14 cellular contexts compared by ENCODE assay signal in genomic region chr2:127394464-127394863, GRCh38. TPM values are rescaled to one million over a fixed set of nuclear protein-coding genes. Genes with fewer than 3 reads are reported as not detected.
DNase-seq lines count a peak whose midpoint lies in the region; ATAC-seq and TF ChIP-seq lines count a peak whose summit lies in the region.
"Had no signal": no experiment of that assay in that cellular context is flagged by ENCODE, and none has a peak within 500 bp of the region (broad histone marks: within the 10 kb centered on the region; RNA-seq: fewer than 3 reads in every experiment).

No MANE protein-coding gene starts in this region.

- no peak overlapping the region for H3K4me3 ChIP-seq in tibial artery
- H3K4me3 ChIP-seq in aorta (ENCODE audit: low read length in 2 of 2), result no peak overlapping the region
- H3K4me3 ChIP-seq: GM23248, HAP-1 had no signal

- H3K27ac ChIP-seq in tibial artery (peak overlapping the region; percentile 2 to 23), aorta (ENCODE audit: low read depth in 1 of 2, low read length in 2 of 2) (peak overlapping the region in 1 of 2 donors; percentile 54)
- H3K27ac ChIP-seq: C4-2B, GM23248 had no signal

- H3K9me3 ChIP-seq in tibial artery, result no peaks in the 10 kb centered on the region
- H3K9me3 ChIP-seq in aorta (ENCODE audit: control insufficient read depth, low read length), result no peaks in the 10 kb centered on the region
- H3K9me3 ChIP-seq: Caco-2, HAP-1 had no signal

- H3K9me3 Mint-ChIP-seq in activated T-helper 1 cell treated with anti-CD3 and anti-CD28 coated beads, Interleukin-12 subunit alpha, Interleukin-12 subunit beta, Interleukin-2, Interleukin-4 antibody, amounts not matched to agents 30 ng/mL and 10 ng/mL and 1 ng/mL, durations not matched to agents 14 hours and 24 hours and 36 hours, result peaks cover 8% of the 10 kb centered on the region
- H3K9me3 Mint-ChIP-seq in chondrocyte (ENCODE audit: low read depth) (peaks cover 14% of the 10 kb centered on the region), nephron progenitor cell (peaks cover 24% of the 10 kb centered on the region)
- H3K9me3 Mint-ChIP-seq: CD4-positive, alpha-beta T cell had no signal

- H3K4me1 Mint-ChIP-seq in activated T-helper 1 cell treated with anti-CD3 and anti-CD28 coated beads, Interleukin-12 subunit alpha, Interleukin-12 subunit beta, Interleukin-2, Interleukin-4 antibody, amounts not matched to agents 30 ng/mL and 10 ng/mL and 1 ng/mL, durations not matched to agents 14 hours and 24 hours and 36 hours (ENCODE audit: low read depth), result peaks cover 46% of the 10 kb centered on the region
- H3K4me1 Mint-ChIP-seq in chondrocyte (ENCODE audit: low read depth) (peaks cover 59% of the 10 kb centered on the region), nephron progenitor cell (peaks cover 32% of the 10 kb centered on the region)

- H3K36me3 ChIP-seq in tibial artery (no peaks in the 10 kb centered on the region), aorta (ENCODE audit: control insufficient read depth in 1 of 2, insufficient read depth in 2 of 2, low read length in 1 of 2) (no peaks in the 10 kb centered on the region)
- H3K36me3 ChIP-seq: HAP-1 had no signal

- 9 to 12% methylated on average over 3 of the region's 3 CpGs for WGBS in aorta, 2 donors

- intact Hi-C loops in activated T-helper 1 cell treated with anti-CD3 and anti-CD28 coated beads, Interleukin-12 subunit alpha, Interleukin-12 subunit beta, Interleukin-2, Interleukin-4 antibody, amounts not matched to agents 30 ng/mL and 10 ng/mL and 1 ng/mL, durations not matched to agents 14 hours and 24 hours and 36 hours (cut with micrococcal nuclease), result no loop called here
- intact Hi-C loops in tibial artery (cut with DNase I; ENCODE audit: low total_unique reads) (no loop called here), aorta (cut with DNase I) (no loop called here)

- peaks cover 3% of the 10 kb centered on the region for H3K27me3 Mint-ChIP-seq in activated T-helper 1 cell treated with anti-CD3 and anti-CD28 coated beads, Interleukin-12 subunit alpha, Interleukin-12 subunit beta, Interleukin-2, Interleukin-4 antibody, amounts not matched to agents 30 ng/mL and 10 ng/mL and 1 ng/mL, durations not matched to agents 14 hours and 24 hours and 36 hours (ENCODE audit: insufficient read depth)
- no peaks in the 10 kb centered on the region for H3K27me3 Mint-ChIP-seq in chondrocyte (ENCODE audit: low read depth)
- H3K27me3 Mint-ChIP-seq in nephron progenitor cell (ENCODE audit: low read depth, poor library complexity), result peaks cover 2% of the 10 kb centered on the region
- H3K27me3 Mint-ChIP-seq: CD4-positive, alpha-beta T cell had no signal

- H3K4me3 Mint-ChIP-seq in activated T-helper 1 cell treated with anti-CD3 and anti-CD28 coated beads, Interleukin-12 subunit alpha, Interleukin-12 subunit beta, Interleukin-2, Interleukin-4 antibody, amounts not matched to agents 30 ng/mL and 10 ng/mL and 1 ng/mL, durations not matched to agents 14 hours and 24 hours and 36 hours, result no peak overlapping the region
- H3K4me3 Mint-ChIP-seq in chondrocyte (ENCODE audit: unreplicated experiment), result no peak overlapping the region
- H3K4me3 Mint-ChIP-seq in nephron progenitor cell, result no peak overlapping the region
- H3K4me3 Mint-ChIP-seq: CD4-positive, alpha-beta T cell had no signal

- ATAC-seq in aorta (ENCODE audit: low FRiP score), result no peak
- ATAC-seq: HepG2 had no signal

- H3K4me1 ChIP-seq in tibial artery, result peaks cover 0 to 23% (median 16%) of the 10 kb centered on the region in 4 donors
- peaks cover 4 to 6% of the 10 kb centered on the region in 2 donors for H3K4me1 ChIP-seq in aorta (ENCODE audit: control insufficient read depth in 1 of 2, insufficient read depth in 2 of 2, low read length in 2 of 2)
- H3K4me1 ChIP-seq: HAP-1 had no signal

- H3K27me3 ChIP-seq in tibial artery, result no peaks in the 10 kb centered on the region
- H3K27me3 ChIP-seq in aorta (ENCODE audit: control insufficient read depth in 1 of 2, insufficient read depth in 2 of 2, low read length in 1 of 2), result no peaks in the 10 kb centered on the region

- peak overlapping the region; percentile 54 for H3K27ac Mint-ChIP-seq in activated T-helper 1 cell treated with anti-CD3 and anti-CD28 coated beads, Interleukin-12 subunit alpha, Interleukin-12 subunit beta, Interleukin-2, Interleukin-4 antibody, amounts not matched to agents 30 ng/mL and 10 ng/mL and 1 ng/mL, durations not matched to agents 14 hours and 24 hours and 36 hours
- H3K27ac Mint-ChIP-seq in chondrocyte (ENCODE audit: unreplicated experiment), result peak overlapping the region; percentile 77
- peak overlapping the region; percentile 85 for H3K27ac Mint-ChIP-seq in nephron progenitor cell
- H3K27ac Mint-ChIP-seq: CD4-positive, alpha-beta T cell had no signal

- no peak for DNase-seq in activated T-helper 1 cell treated with anti-CD3 and anti-CD28 coated beads, Interleukin-12 subunit alpha, Interleukin-12 subunit beta, Interleukin-2, Interleukin-4 antibody, amounts not matched to agents 30 ng/mL and 10 ng/mL and 1 ng/mL, durations not matched to agents 14 hours and 24 hours and 36 hours (ENCODE audit: low spot score)
- DNase-seq in chondrocyte (ENCODE audit: low spot score) (no peak), nephron progenitor cell (no peak), tibial artery (no peak), AG20443 (ENCODE audit: low spot score) (no peak), aorta (no peak), NCI-H524 treated with DMSO at 0.1 percent for 48 hours (lab: John Stamatoyannopoulos, UW) (no peak)
- DNase-seq: Caco-2; CD4-positive, alpha-beta T cell; GDM1; GM23248 had no signal

- no peak for TF ChIP-seq CTCF in chondrocyte (IDR thresholded peaks at IDR 0.05)
- TF ChIP-seq CTCF in nephron progenitor cell (IDR thresholded peaks at IDR 0.05), result no peak
- no peak for TF ChIP-seq CTCF in tibial artery (IDR thresholded peaks at IDR 0.05)

- peaks cover 6% of the 10 kb centered on the region for H3K36me3 Mint-ChIP-seq in activated T-helper 1 cell treated with anti-CD3 and anti-CD28 coated beads, Interleukin-12 subunit alpha, Interleukin-12 subunit beta, Interleukin-2, Interleukin-4 antibody, amounts not matched to agents 30 ng/mL and 10 ng/mL and 1 ng/mL, durations not matched to agents 14 hours and 24 hours and 36 hours (ENCODE audit: low read depth)
- H3K36me3 Mint-ChIP-seq in chondrocyte (ENCODE audit: low read depth) (peaks cover 1% of the 10 kb centered on the region), nephron progenitor cell (ENCODE audit: low read depth) (peaks cover 27% of the 10 kb centered on the region)

RNA-seq across cellular contexts. Expression of gene MAP3K2, which starts 6.7 kb away (rescaled TPM):
- 64.1 and 66.1 TPM in 2 replicates for total RNA-seq in activated T-helper 1 cell treated with anti-CD3 and anti-CD28 coated beads, Interleukin-12 subunit alpha, Interleukin-12 subunit beta, Interleukin-2, Interleukin-4 antibody, amounts not matched to agents 30 ng/mL and 10 ng/mL and 1 ng/mL, durations not matched to agents 14 hours and 24 hours and 36 hours
- 77.3 to 88.1 TPM (median 79.5 TPM) in 3 replicates for total RNA-seq in chondrocyte
- total RNA-seq in aorta, result 10 to 100 TPM; 67.6 to 79.3 TPM
- 10 to 100 TPM in 1 of 2 donors, 1 to 10 TPM in 1; 6.6 to 13.5 TPM for polyA plus RNA-seq in aorta

RNA-seq across cellular contexts. Expression of gene PROC, which starts 23.8 kb away (rescaled TPM):
- total RNA-seq in activated T-helper 1 cell treated with anti-CD3 and anti-CD28 coated beads, Interleukin-12 subunit alpha, Interleukin-12 subunit beta, Interleukin-2, Interleukin-4 antibody, amounts not matched to agents 30 ng/mL and 10 ng/mL and 1 ng/mL, durations not matched to agents 14 hours and 24 hours and 36 hours, result 0.29 TPM in 2 replicates
- total RNA-seq in chondrocyte (2.6 to 5.3 TPM (median 2.7 TPM) in 3 replicates), aorta (under 1 TPM in 1 of 2 donors, not detected in 1; 0.58 TPM)
- polyA plus RNA-seq in aorta, result under 1 TPM; 0.26 to 0.50 TPM
- total RNA-seq: GM23248 had no signal
- polyA plus RNA-seq: GM23248 had no signal
